Comparison of ENCODE assay signal across 10 cellular contexts in the genomic region with DNA sequence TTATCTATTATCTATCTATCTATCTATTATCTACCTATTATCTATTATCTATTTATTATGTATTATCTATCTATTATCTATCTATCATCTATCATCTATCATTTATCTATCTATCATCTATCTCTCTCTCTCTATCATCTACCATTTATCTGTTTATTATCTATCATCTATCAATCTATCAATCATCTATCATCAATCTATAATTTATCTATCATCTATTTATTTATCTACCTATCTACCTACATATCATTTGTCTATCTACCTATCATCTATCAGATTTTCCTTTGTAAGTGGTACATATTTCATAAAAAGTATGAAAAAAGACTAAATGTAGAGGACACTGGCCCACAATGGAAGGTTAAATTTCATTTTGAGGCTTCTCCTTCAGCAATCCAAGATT.
"Had no signal": no experiment of that assay in that cellular context is flagged by ENCODE, and none has a peak within 500 bp of the region (broad histone marks: within the 10 kb centered on the region; RNA-seq: fewer than 3 reads in every experiment).

No MANE protein-coding gene starts in this region.

- H3K9me3 Mint-ChIP-seq: HFFc6, IgD-negative memory B cell had no signal

- H3K9ac ChIP-seq: GM23248 had no signal

- H3K27ac Mint-ChIP-seq: HFFc6, IgD-negative memory B cell had no signal

- H3K4me1 ChIP-seq: HAP-1 had no signal

- H3K4me3 ChIP-seq: GM23248, HAP-1 had no signal

- H3K4me3 Mint-ChIP-seq: HFFc6, IgD-negative memory B cell had no signal

- H2AFZ ChIP-seq: GM23248 had no signal

- H3K36me3 ChIP-seq: HAP-1 had no signal

- H3K9me3 ChIP-seq: HAP-1 had no signal

- H3K27ac ChIP-seq: GM23248, HL-60 had no signal

- DNase-seq: GM23248, GOT3, H7, HFFc6, KG1 had no signal

- ATAC-seq: HCT116, HepG2 had no signal
